In genomic region chr16:2513405-2514332, GRCh38 we compare ENCODE assay signal across 1 cellular context.
TF ChIP-seq lines count a peak whose summit lies in the region.

TSS of gene ATP6V0C (plus strand) at chr16:2513952. CDS start at chr16:2514104, 152 bp downstream.

TF ChIP-seq in K562, 482 proteins besides CTCF, POLR2A, EP300 and RAD21 (continued from another document and continues in another):
- TF ChIP-seq, protein P1, sequence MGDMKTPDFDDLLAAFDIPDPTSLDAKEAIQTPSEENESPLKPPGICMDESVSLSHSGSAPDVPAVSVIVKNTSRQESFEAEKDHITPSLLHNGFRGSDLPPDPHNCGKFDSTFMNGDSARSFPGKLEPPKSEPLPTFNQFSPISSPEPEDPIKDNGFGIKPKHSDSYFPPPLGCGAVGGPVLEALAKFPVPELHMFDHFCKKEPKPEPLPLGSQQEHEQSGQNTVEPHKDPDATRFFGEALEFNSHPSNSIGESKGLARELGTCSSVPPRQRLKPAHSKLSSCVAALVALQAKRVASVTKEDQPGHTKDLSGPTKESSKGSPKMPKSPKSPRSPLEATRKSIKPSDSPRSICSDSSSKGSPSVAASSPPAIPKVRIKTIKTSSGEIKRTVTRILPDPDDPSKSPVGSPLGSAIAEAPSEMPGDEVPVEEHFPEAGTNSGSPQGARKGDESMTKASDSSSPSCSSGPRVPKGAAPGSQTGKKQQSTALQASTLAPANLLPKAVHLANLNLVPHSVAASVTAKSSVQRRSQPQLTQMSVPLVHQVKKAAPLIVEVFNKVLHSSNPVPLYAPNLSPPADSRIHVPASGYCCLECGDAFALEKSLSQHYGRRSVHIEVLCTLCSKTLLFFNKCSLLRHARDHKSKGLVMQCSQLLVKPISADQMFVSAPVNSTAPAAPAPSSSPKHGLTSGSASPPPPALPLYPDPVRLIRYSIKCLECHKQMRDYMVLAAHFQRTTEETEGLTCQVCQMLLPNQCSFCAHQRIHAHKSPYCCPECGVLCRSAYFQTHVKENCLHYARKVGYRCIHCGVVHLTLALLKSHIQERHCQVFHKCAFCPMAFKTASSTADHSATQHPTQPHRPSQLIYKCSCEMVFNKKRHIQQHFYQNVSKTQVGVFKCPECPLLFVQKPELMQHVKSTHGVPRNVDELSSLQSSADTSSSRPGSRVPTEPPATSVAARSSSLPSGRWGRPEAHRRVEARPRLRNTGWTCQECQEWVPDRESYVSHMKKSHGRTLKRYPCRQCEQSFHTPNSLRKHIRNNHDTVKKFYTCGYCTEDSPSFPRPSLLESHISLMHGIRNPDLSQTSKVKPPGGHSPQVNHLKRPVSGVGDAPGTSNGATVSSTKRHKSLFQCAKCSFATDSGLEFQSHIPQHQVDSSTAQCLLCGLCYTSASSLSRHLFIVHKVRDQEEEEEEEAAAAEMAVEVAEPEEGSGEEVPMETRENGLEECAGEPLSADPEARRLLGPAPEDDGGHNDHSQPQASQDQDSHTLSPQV (IDR thresholded peaks at IDR 0.05): no peak
- TF ChIP-seq ZNF707 (CRISPR knock-in tag; conservative IDR thresholded peaks at IDR 0.05) (no peak), RFX7 (CRISPR knock-in tag; IDR thresholded peaks at IDR 0.05) (no peak), CEBPG (CRISPR knock-in tag; IDR thresholded peaks at IDR 0.05) (peak; percentile 27), CEBPG (tag; conservative IDR thresholded peaks at IDR 0.05 in 1 of 2, IDR thresholded peaks at IDR 0.05 in 1 of 2) (no peak), MAFK (IDR thresholded peaks at IDR 0.05; ENCODE audit: low read length) (no peak), SAP30 (IDR thresholded peaks at IDR 0.05; ENCODE audit: borderline replicate concordance, insufficient read depth, low read depth, low read length, poor library complexity, severe bottlenecking) (no peak), VEZF1 (CRISPR knock-in tag; IDR thresholded peaks at IDR 0.05) (peak; percentile 76), KAT2B (IDR thresholded peaks at IDR 0.05; ENCODE audit: low read depth, low read length) (no peak), TFAP4 (CRISPR knock-in tag; IDR thresholded peaks at IDR 0.05; ENCODE audit: borderline replicate concordance) (no peak; the same call in 1 of the 2 replicates), MECOM (CRISPR knock-in tag; IDR thresholded peaks at IDR 0.05) (no peak), POLR2AphosphoS5 (IDR thresholded peaks at IDR 0.05; ENCODE audit: control insufficient read depth, insufficient read depth, low read depth, low read length) (peak; percentile 90), ZNF431 (CRISPR knock-in tag; IDR thresholded peaks at IDR 0.05) (no peak), SP1 (CRISPR knock-in tag; IDR thresholded peaks at IDR 0.05) (peak; percentile 39), FOXP4 (CRISPR knock-in tag; IDR thresholded peaks at IDR 0.05; ENCODE audit: borderline replicate concordance) (peak; percentile 60; the same call in 1 of the 2 replicates), GTF2F1 (IDR thresholded peaks at IDR 0.05; ENCODE audit: low read depth, low read length) (no peak), MYBL2 (IDR thresholded peaks at IDR 0.05; ENCODE audit: low read depth) (no peak), MYBL2 (CRISPR knock-in tag; IDR thresholded peaks at IDR 0.05; ENCODE audit: borderline replicate concordance) (no peak), GABPA (tag; conservative IDR thresholded peaks at IDR 0.05; ENCODE audit: low read depth) (peak; percentile 75), ZNF384 (IDR thresholded peaks at IDR 0.05; ENCODE audit: low read depth, low read length) (no peak), FOXM1 (IDR thresholded peaks at IDR 0.05; ENCODE audit: low read depth) (no peak), FOXM1 (CRISPR knock-in tag; IDR thresholded peaks at IDR 0.05; ENCODE audit: low read depth) (no peak), SREBF1 (IDR thresholded peaks at IDR 0.05; ENCODE audit: borderline replicate concordance, low read depth, low read length) (peak; percentile 89; the same call in 1 of the 2 replicates), TCFL5 (CRISPR knock-in tag; conservative IDR thresholded peaks at IDR 0.05) (no peak), DACH1 (IDR thresholded peaks at IDR 0.05; ENCODE audit: partially characterized antibody) (no peak)
- TF ChIP-seq, protein P2, sequence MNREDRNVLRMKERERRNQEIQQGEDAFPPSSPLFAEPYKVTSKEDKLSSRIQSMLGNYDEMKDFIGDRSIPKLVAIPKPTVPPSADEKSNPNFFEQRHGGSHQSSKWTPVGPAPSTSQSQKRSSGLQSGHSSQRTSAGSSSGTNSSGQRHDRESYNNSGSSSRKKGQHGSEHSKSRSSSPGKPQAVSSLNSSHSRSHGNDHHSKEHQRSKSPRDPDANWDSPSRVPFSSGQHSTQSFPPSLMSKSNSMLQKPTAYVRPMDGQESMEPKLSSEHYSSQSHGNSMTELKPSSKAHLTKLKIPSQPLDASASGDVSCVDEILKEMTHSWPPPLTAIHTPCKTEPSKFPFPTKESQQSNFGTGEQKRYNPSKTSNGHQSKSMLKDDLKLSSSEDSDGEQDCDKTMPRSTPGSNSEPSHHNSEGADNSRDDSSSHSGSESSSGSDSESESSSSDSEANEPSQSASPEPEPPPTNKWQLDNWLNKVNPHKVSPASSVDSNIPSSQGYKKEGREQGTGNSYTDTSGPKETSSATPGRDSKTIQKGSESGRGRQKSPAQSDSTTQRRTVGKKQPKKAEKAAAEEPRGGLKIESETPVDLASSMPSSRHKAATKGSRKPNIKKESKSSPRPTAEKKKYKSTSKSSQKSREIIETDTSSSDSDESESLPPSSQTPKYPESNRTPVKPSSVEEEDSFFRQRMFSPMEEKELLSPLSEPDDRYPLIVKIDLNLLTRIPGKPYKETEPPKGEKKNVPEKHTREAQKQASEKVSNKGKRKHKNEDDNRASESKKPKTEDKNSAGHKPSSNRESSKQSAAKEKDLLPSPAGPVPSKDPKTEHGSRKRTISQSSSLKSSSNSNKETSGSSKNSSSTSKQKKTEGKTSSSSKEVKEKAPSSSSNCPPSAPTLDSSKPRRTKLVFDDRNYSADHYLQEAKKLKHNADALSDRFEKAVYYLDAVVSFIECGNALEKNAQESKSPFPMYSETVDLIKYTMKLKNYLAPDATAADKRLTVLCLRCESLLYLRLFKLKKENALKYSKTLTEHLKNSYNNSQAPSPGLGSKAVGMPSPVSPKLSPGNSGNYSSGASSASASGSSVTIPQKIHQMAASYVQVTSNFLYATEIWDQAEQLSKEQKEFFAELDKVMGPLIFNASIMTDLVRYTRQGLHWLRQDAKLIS (CRISPR knock-in tag; IDR thresholded peaks at IDR 0.05): peak; percentile 83; the same call in 1 of the 2 replicates
- TF ChIP-seq, protein P3, sequence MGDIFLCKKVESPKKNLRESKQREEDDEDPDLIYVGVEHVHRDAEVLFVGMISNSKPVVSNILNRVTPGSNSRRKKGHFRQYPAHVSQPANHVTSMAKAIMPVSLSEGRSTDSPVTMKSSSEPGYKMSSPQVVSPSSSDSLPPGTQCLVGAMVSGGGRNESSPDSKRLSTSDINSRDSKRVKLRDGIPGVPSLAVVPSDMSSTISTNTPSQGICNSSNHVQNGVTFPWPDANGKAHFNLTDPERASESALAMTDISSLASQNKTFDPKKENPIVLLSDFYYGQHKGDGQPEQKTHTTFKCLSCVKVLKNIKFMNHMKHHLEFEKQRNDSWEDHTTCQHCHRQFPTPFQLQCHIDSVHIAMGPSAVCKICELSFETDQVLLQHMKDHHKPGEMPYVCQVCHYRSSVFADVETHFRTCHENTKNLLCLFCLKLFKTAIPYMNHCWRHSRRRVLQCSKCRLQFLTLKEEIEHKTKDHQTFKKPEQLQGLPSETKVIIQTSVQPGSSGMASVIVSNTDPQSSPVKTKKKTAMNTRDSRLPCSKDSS (IDR thresholded peaks at IDR 0.05; ENCODE audit: low read depth, partially characterized antibody): no peak
- TF ChIP-seq, protein P4, sequence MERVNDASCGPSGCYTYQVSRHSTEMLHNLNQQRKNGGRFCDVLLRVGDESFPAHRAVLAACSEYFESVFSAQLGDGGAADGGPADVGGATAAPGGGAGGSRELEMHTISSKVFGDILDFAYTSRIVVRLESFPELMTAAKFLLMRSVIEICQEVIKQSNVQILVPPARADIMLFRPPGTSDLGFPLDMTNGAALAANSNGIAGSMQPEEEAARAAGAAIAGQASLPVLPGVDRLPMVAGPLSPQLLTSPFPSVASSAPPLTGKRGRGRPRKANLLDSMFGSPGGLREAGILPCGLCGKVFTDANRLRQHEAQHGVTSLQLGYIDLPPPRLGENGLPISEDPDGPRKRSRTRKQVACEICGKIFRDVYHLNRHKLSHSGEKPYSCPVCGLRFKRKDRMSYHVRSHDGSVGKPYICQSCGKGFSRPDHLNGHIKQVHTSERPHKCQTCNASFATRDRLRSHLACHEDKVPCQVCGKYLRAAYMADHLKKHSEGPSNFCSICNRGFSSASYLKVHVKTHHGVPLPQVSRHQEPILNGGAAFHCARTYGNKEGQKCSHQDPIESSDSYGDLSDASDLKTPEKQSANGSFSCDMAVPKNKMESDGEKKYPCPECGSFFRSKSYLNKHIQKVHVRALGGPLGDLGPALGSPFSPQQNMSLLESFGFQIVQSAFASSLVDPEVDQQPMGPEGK (CRISPR knock-in tag; IDR thresholded peaks at IDR 0.05; ENCODE audit: borderline replicate concordance): no peak
- TF ChIP-seq, protein P5, sequence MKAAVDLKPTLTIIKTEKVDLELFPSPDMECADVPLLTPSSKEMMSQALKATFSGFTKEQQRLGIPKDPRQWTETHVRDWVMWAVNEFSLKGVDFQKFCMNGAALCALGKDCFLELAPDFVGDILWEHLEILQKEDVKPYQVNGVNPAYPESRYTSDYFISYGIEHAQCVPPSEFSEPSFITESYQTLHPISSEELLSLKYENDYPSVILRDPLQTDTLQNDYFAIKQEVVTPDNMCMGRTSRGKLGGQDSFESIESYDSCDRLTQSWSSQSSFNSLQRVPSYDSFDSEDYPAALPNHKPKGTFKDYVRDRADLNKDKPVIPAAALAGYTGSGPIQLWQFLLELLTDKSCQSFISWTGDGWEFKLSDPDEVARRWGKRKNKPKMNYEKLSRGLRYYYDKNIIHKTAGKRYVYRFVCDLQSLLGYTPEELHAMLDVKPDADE (conservative IDR thresholded peaks at IDR 0.05; ENCODE audit: control insufficient read depth, low read depth, low read length): peak; percentile 87; the same call in 1 of the 2 replicates
- TF ChIP-seq, protein P6, sequence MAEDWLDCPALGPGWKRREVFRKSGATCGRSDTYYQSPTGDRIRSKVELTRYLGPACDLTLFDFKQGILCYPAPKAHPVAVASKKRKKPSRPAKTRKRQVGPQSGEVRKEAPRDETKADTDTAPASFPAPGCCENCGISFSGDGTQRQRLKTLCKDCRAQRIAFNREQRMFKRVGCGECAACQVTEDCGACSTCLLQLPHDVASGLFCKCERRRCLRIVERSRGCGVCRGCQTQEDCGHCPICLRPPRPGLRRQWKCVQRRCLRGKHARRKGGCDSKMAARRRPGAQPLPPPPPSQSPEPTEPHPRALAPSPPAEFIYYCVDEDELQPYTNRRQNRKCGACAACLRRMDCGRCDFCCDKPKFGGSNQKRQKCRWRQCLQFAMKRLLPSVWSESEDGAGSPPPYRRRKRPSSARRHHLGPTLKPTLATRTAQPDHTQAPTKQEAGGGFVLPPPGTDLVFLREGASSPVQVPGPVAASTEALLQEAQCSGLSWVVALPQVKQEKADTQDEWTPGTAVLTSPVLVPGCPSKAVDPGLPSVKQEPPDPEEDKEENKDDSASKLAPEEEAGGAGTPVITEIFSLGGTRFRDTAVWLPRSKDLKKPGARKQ (CRISPR knock-in tag; IDR thresholded peaks at IDR 0.05): no peak
